In genomic region chr14:93286212-93286890, GRCh38 we compare ENCODE assay signal across 17 cellular contexts.
DNase-seq lines count a peak whose midpoint lies in the region; ATAC-seq and TF ChIP-seq lines count a peak whose summit lies in the region.
"Had no signal": no experiment of that assay in that cellular context is flagged by ENCODE, and none has a peak within 500 bp of the region (broad histone marks: within the 10 kb centered on the region; RNA-seq: fewer than 3 reads in every experiment).

No MANE protein-coding gene starts in this region.

- peak; percentile 95 for DNase-seq in ACHN
- DNase-seq in HK-2 (ENCODE audit: unreplicated experiment), result peak; percentile 61
- peak; percentile 36 for DNase-seq in brain microvascular endothelial cell
- DNase-seq in islet precursor cell, result peak; percentile 73
- no peak for DNase-seq in DMS79 treated with DMSO at 0.1 percent for 48 hours (lab: John Stamatoyannopoulos, UW)
- DNase-seq in RKO (ENCODE audit: low spot score), result no peak
- DNase-seq in LoVo (ENCODE audit: low spot score), result no peak
- DNase-seq: activated CD4-positive, alpha-beta T cell treated with anti-CD3 and anti-CD28 coated beads, Interleukin-2, amount 10 ng/mL, durations not matched to agents 24 days and 14 days; CD4-positive, CD25-positive, alpha-beta regulatory T cell; effector memory CD8-positive, alpha-beta T cell; gastrocnemius medialis; midbrain; NCI-H2171 treated with DMSO at 0.1 percent for 48 hours; upper lobe of left lung had no signal

- H3K27ac ChIP-seq in brain microvascular endothelial cell, result peak overlapping the region; percentile 58
- H3K27ac ChIP-seq: gastrocnemius medialis, skin epidermis, upper lobe of left lung had no signal

- no peaks in the 10 kb centered on the region for H3K27me3 ChIP-seq in brain microvascular endothelial cell (replicated peaks)
- H3K27me3 ChIP-seq: gastrocnemius medialis, upper lobe of left lung had no signal

- no peaks in the 10 kb centered on the region for H3K36me3 ChIP-seq in brain microvascular endothelial cell (replicated peaks)

- no peak for TF ChIP-seq CTCF in brain microvascular endothelial cell (IDR thresholded peaks at IDR 0.05; ENCODE audit: low read depth, low read length, missing control alignments)

- in situ Hi-C loops in ACHN (cut with HindIII; ENCODE audit: low pct_ligation_motif_present, low pct_unique_long_range_greater_than_20kb, low sequenced_read_pairs), result no loop called here
- in situ Hi-C loops in brain microvascular endothelial cell (cut with HindIII; ENCODE audit: low pct_ligation_motif_present, low sequenced_read_pairs), result no loop called here

- ATAC-seq in GM18868 (IDR thresholded peaks at IDR 0.05; ENCODE audit: unreplicated experiment), result no peak
- ATAC-seq: effector memory CD8-positive, alpha-beta T cell; gastrocnemius medialis; stimulated activated memory B cell treated with anti-CD40 and anti-IgM and Interleukin-4, amounts not matched to agents 10 μg/mL and 1 μg/mL and 100 μg/mL, for 72 hours had no signal

- no peak overlapping the region for H3K4me3 ChIP-seq in brain microvascular endothelial cell (ENCODE audit: low read depth, low read length)
- H3K4me3 ChIP-seq: gastrocnemius medialis, skin epidermis, upper lobe of left lung had no signal

Comparison
In these comparisons a context has a peak if more than half of its experiments do, and no peak if none do; other contexts are left out.
1. DNase-seq: peak in ACHN (single experiment), HK-2 (single experiment), brain microvascular endothelial cell (single experiment) and islet precursor cell (single experiment); none in DMS79 treated with DMSO at 0.1 percent for 48 hours (single experiment), RKO (single experiment) and LoVo (single experiment).